1 cellular context compared by ENCODE assay signal in genomic region chr10:109770000-109770399, GRCh38.
TF ChIP-seq lines count a peak whose summit lies in the region.

No MANE protein-coding gene starts in this region.

TF ChIP-seq in GM23338, 12 proteins besides CTCF, POLR2A, EP300 and RAD21 (continued from another document):
- no peak for TF ChIP-seq REST (IDR thresholded peaks at IDR 0.05; ENCODE audit: unreplicated experiment)
